ENCODE assay signal across 1 cellular context in genomic region chr17:78396436-78397335, GRCh38.
A peak's percentile ranks its signal among the peaks of the same experiment; 100 is the strongest.
TF ChIP-seq lines count a peak whose summit lies in the region.

No MANE protein-coding gene starts in this region.

TF ChIP-seq in HepG2, 621 proteins besides CTCF, POLR2A, EP300 and RAD21 (continued from another document and continues in another):
- TF ChIP-seq E2F1 (CRISPR knock-in tag; IDR thresholded peaks at IDR 0.05) (no peak), RARA (CRISPR knock-in tag; IDR thresholded peaks at IDR 0.05) (peak; percentile 40; the same call in 1 of the 2 replicates), KAT8 (CRISPR knock-in tag; IDR thresholded peaks at IDR 0.05) (0 out of 2 replicates have a peak, but pooled peaks have one; percentile 18), ZNF503 (CRISPR knock-in tag; IDR thresholded peaks at IDR 0.05) (no peak), HIC2 (CRISPR knock-in tag; IDR thresholded peaks at IDR 0.05; ENCODE audit: low read depth) (peak; percentile 97), TRAFD1 (CRISPR knock-in tag; IDR thresholded peaks at IDR 0.05; ENCODE audit: borderline replicate concordance) (no peak), TEAD3 (CRISPR knock-in tag; optimal IDR thresholded peaks at IDR 0.05; ENCODE audit: borderline replicate concordance) (peak; percentile 40), AKAP8 (CRISPR knock-in tag; IDR thresholded peaks at IDR 0.05) (no peak), ZNF18 (CRISPR knock-in tag; IDR thresholded peaks at IDR 0.05; ENCODE audit: insufficient replicate concordance) (no peak), YY1 (IDR thresholded peaks at IDR 0.05; ENCODE audit: insufficient read depth, insufficient replicate concordance, low read depth, low read length) (no peak), SAFB2 (CRISPR knock-in tag; IDR thresholded peaks at IDR 0.05; ENCODE audit: borderline replicate concordance, low read depth) (0 out of 2 replicates have a peak, but pooled peaks have one; percentile 39), ZNF367 (CRISPR knock-in tag; IDR thresholded peaks at IDR 0.05; ENCODE audit: borderline replicate concordance) (no peak), NR2F6 (IDR thresholded peaks at IDR 0.05) (no peak), NR2F6 (CRISPR knock-in tag; IDR thresholded peaks at IDR 0.05) (peak; percentile 56; the same call in 1 of the 2 replicates), ZNF232 (CRISPR knock-in tag; IDR thresholded peaks at IDR 0.05; ENCODE audit: borderline replicate concordance) (no peak), ZNF7 (CRISPR knock-in tag; IDR thresholded peaks at IDR 0.05) (no peak), IKZF4 (CRISPR knock-in tag; IDR thresholded peaks at IDR 0.05; ENCODE audit: borderline replicate concordance, low read depth, not compliant biosample characterization) (no peak), RBM22 (optimal IDR thresholded peaks at IDR 0.05; ENCODE audit: low read length) (peak; percentile 69), ZNF281 (CRISPR knock-in tag; IDR thresholded peaks at IDR 0.05; ENCODE audit: borderline replicate concordance) (no peak), KDM5B (CRISPR knock-in tag; IDR thresholded peaks at IDR 0.05; ENCODE audit: borderline replicate concordance) (peak; percentile 39; the same call in 1 of the 2 replicates), IRF1 (CRISPR knock-in tag; IDR thresholded peaks at IDR 0.05; ENCODE audit: low read depth) (no peak), ZNF136 (CRISPR knock-in tag; IDR thresholded peaks at IDR 0.05; ENCODE audit: low read depth) (no peak), LCORL (IDR thresholded peaks at IDR 0.05) (no peak), LCORL (CRISPR knock-in tag; IDR thresholded peaks at IDR 0.05) (0 out of 2 replicates have a peak, but pooled peaks have one; percentile 27), SIN3A (IDR thresholded peaks at IDR 0.05; ENCODE audit: borderline replicate concordance, low read depth, low read length) (0 out of 2 replicates have a peak, but pooled peaks have one; percentile 53)
- TF ChIP-seq, protein P1, sequence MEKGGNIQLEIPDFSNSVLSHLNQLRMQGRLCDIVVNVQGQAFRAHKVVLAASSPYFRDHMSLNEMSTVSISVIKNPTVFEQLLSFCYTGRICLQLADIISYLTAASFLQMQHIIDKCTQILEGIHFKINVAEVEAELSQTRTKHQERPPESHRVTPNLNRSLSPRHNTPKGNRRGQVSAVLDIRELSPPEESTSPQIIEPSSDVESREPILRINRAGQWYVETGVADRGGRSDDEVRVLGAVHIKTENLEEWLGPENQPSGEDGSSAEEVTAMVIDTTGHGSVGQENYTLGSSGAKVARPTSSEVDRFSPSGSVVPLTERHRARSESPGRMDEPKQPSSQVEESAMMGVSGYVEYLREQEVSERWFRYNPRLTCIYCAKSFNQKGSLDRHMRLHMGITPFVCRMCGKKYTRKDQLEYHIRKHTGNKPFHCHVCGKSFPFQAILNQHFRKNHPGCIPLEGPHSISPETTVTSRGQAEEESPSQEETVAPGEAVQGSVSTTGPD (CRISPR knock-in tag; IDR thresholded peaks at IDR 0.05), result 0 out of 2 replicates have a peak, but pooled peaks have one; percentile 45
- TF ChIP-seq, protein P2, sequence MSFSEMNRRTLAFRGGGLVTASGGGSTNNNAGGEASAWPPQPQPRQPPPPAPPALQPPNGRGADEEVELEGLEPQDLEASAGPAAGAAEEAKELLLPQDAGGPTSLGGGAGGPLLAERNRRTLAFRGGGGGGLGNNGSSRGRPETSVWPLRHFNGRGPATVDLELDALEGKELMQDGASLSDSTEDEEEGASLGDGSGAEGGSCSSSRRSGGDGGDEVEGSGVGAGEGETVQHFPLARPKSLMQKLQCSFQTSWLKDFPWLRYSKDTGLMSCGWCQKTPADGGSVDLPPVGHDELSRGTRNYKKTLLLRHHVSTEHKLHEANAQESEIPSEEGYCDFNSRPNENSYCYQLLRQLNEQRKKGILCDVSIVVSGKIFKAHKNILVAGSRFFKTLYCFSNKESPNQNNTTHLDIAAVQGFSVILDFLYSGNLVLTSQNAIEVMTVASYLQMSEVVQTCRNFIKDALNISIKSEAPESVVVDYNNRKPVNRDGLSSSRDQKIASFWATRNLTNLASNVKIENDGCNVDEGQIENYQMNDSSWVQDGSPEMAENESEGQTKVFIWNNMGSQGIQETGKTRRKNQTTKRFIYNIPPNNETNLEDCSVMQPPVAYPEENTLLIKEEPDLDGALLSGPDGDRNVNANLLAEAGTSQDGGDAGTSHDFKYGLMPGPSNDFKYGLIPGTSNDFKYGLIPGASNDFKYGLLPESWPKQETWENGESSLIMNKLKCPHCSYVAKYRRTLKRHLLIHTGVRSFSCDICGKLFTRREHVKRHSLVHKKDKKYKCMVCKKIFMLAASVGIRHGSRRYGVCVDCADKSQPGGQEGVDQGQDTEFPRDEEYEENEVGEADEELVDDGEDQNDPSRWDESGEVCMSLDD (CRISPR knock-in tag; IDR thresholded peaks at IDR 0.05; ENCODE audit: borderline replicate concordance), result no peak
- TF ChIP-seq, protein P3, sequence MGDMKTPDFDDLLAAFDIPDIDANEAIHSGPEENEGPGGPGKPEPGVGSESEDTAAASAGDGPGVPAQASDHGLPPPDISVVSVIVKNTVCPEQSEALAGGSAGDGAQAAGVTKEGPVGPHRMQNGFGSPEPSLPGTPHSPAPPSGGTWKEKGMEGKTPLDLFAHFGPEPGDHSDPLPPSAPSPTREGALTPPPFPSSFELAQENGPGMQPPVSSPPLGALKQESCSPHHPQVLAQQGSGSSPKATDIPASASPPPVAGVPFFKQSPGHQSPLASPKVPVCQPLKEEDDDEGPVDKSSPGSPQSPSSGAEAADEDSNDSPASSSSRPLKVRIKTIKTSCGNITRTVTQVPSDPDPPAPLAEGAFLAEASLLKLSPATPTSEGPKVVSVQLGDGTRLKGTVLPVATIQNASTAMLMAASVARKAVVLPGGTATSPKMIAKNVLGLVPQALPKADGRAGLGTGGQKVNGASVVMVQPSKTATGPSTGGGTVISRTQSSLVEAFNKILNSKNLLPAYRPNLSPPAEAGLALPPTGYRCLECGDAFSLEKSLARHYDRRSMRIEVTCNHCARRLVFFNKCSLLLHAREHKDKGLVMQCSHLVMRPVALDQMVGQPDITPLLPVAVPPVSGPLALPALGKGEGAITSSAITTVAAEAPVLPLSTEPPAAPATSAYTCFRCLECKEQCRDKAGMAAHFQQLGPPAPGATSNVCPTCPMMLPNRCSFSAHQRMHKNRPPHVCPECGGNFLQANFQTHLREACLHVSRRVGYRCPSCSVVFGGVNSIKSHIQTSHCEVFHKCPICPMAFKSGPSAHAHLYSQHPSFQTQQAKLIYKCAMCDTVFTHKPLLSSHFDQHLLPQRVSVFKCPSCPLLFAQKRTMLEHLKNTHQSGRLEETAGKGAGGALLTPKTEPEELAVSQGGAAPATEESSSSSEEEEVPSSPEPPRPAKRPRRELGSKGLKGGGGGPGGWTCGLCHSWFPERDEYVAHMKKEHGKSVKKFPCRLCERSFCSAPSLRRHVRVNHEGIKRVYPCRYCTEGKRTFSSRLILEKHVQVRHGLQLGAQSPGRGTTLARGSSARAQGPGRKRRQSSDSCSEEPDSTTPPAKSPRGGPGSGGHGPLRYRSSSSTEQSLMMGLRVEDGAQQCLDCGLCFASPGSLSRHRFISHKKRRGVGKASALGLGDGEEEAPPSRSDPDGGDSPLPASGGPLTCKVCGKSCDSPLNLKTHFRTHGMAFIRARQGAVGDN (CRISPR knock-in tag; IDR thresholded peaks at IDR 0.05), result peak; percentile 67
- TF ChIP-seq, protein P4, sequence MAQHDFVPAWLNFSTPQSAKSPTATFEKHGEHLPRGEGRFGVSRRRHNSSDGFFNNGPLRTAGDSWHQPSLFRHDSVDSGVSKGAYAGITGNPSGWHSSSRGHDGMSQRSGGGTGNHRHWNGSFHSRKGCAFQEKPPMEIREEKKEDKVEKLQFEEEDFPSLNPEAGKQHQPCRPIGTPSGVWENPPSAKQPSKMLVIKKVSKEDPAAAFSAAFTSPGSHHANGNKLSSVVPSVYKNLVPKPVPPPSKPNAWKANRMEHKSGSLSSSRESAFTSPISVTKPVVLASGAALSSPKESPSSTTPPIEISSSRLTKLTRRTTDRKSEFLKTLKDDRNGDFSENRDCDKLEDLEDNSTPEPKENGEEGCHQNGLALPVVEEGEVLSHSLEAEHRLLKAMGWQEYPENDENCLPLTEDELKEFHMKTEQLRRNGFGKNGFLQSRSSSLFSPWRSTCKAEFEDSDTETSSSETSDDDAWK (CRISPR knock-in tag; IDR thresholded peaks at IDR 0.05), result no peak
- TF ChIP-seq, protein P5, sequence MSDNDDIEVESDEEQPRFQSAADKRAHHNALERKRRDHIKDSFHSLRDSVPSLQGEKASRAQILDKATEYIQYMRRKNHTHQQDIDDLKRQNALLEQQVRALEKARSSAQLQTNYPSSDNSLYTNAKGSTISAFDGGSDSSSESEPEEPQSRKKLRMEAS (IDR thresholded peaks at IDR 0.05), result no peak
